In the genomic region with DNA sequence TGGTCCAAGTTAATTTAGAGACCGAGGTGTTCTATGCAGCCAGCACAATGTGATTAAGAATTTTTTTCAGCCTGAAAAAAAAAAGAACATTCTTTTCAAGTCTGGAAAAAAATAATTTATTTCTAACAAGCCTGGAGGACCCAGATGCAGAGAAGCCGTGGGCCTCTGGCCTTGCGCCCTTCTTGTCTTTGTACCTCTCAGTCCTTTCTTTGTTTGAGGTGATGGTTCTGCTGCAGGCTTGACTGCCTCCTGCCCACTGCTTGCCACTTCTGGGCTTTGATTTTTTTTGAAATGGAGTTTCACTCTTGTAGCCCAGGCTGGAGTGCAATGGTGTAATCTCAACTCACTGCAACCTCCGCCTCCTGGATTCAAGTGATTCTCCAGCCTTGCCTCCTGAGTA, we compare ENCODE assay signal across 15 cellular contexts.
"Had no signal": no experiment of that assay in that cellular context is flagged by ENCODE, and none has a peak within 500 bp of the region (broad histone marks: within the 10 kb centered on the region; RNA-seq: fewer than 3 reads in every experiment).

No MANE protein-coding gene starts in this region.

- H3K9me3 ChIP-seq: colonic mucosa, esophagus muscularis mucosa had no signal

- H3K9me3 Mint-ChIP-seq: activated CD4-positive, alpha-beta T cell treated with anti-CD3 and anti-CD28 coated beads, Interleukin-2, amount 10 ng/mL, durations not matched to agents 7 days and 5 days; activated naive CD8-positive, alpha-beta T cell treated with anti-CD3 and anti-CD28 coated beads for 36 hours had no signal

- H3K4me1 ChIP-seq: colonic mucosa had no signal

- H3K4me3 ChIP-seq: cardiac muscle cell, colonic mucosa, esophagus muscularis mucosa had no signal

- H3K36me3 Mint-ChIP-seq: activated naive CD8-positive, alpha-beta T cell treated with anti-CD3 and anti-CD28 coated beads for 36 hours had no signal

- DNase-seq: activated CD4-positive, alpha-beta T cell treated with anti-CD3 and anti-CD28 coated beads, Interleukin-2, amount 10 ng/mL, durations not matched to agents 7 days and 5 days; activated CD8-positive, alpha-beta memory T cell treated with anti-CD3 and anti-CD28 coated beads, Interleukin-2, amount 50 U/mL, for 48 hours; activated gamma-delta T cell treated with Interleukin-2 at 50 U/mL for 16 hours; activated naive CD8-positive, alpha-beta T cell treated with anti-CD3 and anti-CD28 coated beads for 36 hours; colonic mucosa; foreskin fibroblast; hippocampal formation; right cardiac atrium; small intestine; stimulated activated CD4-positive, alpha-beta T cell treated with anti-CD3 and anti-CD28 coated beads, Interleukin-4, amount 100 ng/mL, for 24 hours; stimulated activated naive CD4-positive, alpha-beta T cell treated with Interleukin-2 at 50 U/mL for 16 hours; substantia nigra; trophoblast cell had no signal

- H3K36me3 ChIP-seq: cardiac muscle cell, colonic mucosa, esophagus muscularis mucosa had no signal

- H3K27me3 Mint-ChIP-seq: activated CD4-positive, alpha-beta T cell treated with anti-CD3 and anti-CD28 coated beads, Interleukin-2, amount 10 ng/mL, durations not matched to agents 7 days and 5 days; activated naive CD8-positive, alpha-beta T cell treated with anti-CD3 and anti-CD28 coated beads for 36 hours had no signal

- H3K4me3 Mint-ChIP-seq: activated CD4-positive, alpha-beta T cell treated with anti-CD3 and anti-CD28 coated beads, Interleukin-2, amount 10 ng/mL, durations not matched to agents 7 days and 5 days; activated naive CD8-positive, alpha-beta T cell treated with anti-CD3 and anti-CD28 coated beads for 36 hours had no signal

- H3K27ac Mint-ChIP-seq: activated CD4-positive, alpha-beta T cell treated with anti-CD3 and anti-CD28 coated beads, Interleukin-2, amount 10 ng/mL, durations not matched to agents 7 days and 5 days; activated naive CD8-positive, alpha-beta T cell treated with anti-CD3 and anti-CD28 coated beads for 36 hours had no signal

- H3K4me1 Mint-ChIP-seq: activated naive CD8-positive, alpha-beta T cell treated with anti-CD3 and anti-CD28 coated beads for 36 hours had no signal

- H3K27ac ChIP-seq: cardiac muscle cell, colonic mucosa, esophagus muscularis mucosa had no signal

- H3K27me3 ChIP-seq: cardiac muscle cell, colonic mucosa, esophagus muscularis mucosa had no signal
